9 cellular contexts compared by ENCODE assay signal in the genomic region with DNA sequence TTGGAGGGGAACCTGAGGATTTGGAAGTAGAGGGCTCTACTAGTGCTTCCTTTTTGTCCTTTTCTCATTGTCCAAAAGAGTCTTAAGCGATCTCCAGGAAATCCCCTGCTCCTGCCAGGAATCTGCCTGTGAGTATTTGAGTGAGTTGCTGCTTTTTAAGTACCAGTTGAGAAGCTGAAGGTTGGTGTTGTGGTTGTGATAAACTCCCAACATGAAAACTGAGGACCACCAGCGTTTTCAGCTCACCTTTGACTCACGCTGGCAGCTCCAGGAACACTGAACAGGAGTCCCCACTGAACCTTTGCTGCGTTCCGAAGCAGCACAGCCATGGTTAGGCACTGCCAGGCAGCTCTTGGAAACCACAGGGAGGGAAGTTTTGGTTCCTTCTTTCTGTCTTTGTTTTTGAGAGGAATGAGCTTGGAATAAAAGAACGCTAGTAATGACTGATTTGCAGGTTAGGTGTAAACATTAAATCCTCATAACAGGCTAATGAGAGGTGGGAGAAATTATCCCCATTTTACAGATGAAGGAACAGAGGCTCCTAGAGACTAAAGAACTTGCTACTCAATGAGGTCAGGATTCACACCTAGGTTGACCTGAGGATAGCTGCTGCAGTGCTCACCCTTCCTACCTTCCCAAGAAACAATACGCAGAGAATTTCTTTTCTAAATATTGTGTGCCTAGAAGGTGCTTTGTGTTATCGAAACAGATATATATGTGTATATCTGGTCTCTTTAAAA.
DNase-seq lines count a peak whose midpoint lies in the region; ATAC-seq, FAIRE-seq and TF ChIP-seq lines count a peak whose summit lies in the region.
"Had no signal": no experiment of that assay in that cellular context is flagged by ENCODE, and none has a peak within 500 bp of the region (broad histone marks: within the 10 kb centered on the region; RNA-seq: fewer than 3 reads in every experiment).

No MANE protein-coding gene starts in this region.

- H3K4me1 ChIP-seq in kidney (ENCODE audit: control insufficient read depth in 1 of 2, insufficient read depth in 1 of 2, low read depth in 1 of 2, low read length in 2 of 2), result peaks cover 0 to 8% of the 10 kb centered on the region in 2 donors
- peaks cover 11% of the 10 kb centered on the region for H3K4me1 ChIP-seq in testis

- H3K4me3 ChIP-seq in kidney (ENCODE audit: low read length in 2 of 2), result peak overlapping the region; percentile 58 to 71
- H3K4me3 ChIP-seq in testis, result peak overlapping the region in 1 of 2 donors; percentile 7

- no peak for ATAC-seq in natural killer cell

- H3K27ac Mint-ChIP-seq in brain, result peak overlapping the region; percentile 18 to 94 (median 86)
- no peak overlapping the region for H3K27ac Mint-ChIP-seq in natural killer cell
- H3K27ac Mint-ChIP-seq: activated T-helper 17 cell treated with anti-CD3 and anti-CD28 coated beads, Interleukin-2, amount 50 U/mL, for 72 hours had no signal

- H3K27ac ChIP-seq in kidney (ENCODE audit: low read depth in 2 of 2, low read length in 2 of 2) (peak overlapping the region in 1 of 2 donors; percentile 5), testis (peak overlapping the region; percentile 46 to 69)

- no peaks in the 10 kb centered on the region for H3K36me3 Mint-ChIP-seq in brain
- H3K36me3 Mint-ChIP-seq in natural killer cell, result no peaks in the 10 kb centered on the region

- peaks cover 63% of the 10 kb centered on the region for H3K4me1 Mint-ChIP-seq in brain
- peaks cover 29% of the 10 kb centered on the region in 2 donors for H3K4me1 Mint-ChIP-seq in natural killer cell
- H3K4me1 Mint-ChIP-seq: activated T-helper 17 cell treated with anti-CD3 and anti-CD28 coated beads, Interleukin-2, amount 50 U/mL, for 72 hours had no signal

- no peak for TF ChIP-seq CTCF in brain (conservative IDR thresholded peaks at IDR 0.05)
- TF ChIP-seq CTCF in kidney (IDR thresholded peaks at IDR 0.05; ENCODE audit: borderline replicate concordance, extremely low read depth, insufficient read depth), result no peak
- TF ChIP-seq CTCF in testis (IDR thresholded peaks at IDR 0.05), result no peak
- no peak for TF ChIP-seq CTCF in natural killer cell (IDR thresholded peaks at IDR 0.05)

- H3K36me3 ChIP-seq in kidney (ENCODE audit: control insufficient read depth in 1 of 2, insufficient read depth in 2 of 2, low read length in 2 of 2) (no peaks in the 10 kb centered on the region), testis (ENCODE audit: low read depth, missing control alignments) (no peaks in the 10 kb centered on the region)

- 44 to 47% methylated on average over 8 of the region's 8 CpGs for WGBS in testis, 2 donors

- H3K4me3 Mint-ChIP-seq in brain (peak overlapping the region; percentile 72 to 88 (median 74)), natural killer cell (no peak overlapping the region)
- H3K4me3 Mint-ChIP-seq: activated T-helper 17 cell treated with anti-CD3 and anti-CD28 coated beads, Interleukin-2, amount 50 U/mL, for 72 hours had no signal

- H3K27me3 ChIP-seq in testis, result no peaks in the 10 kb centered on the region

- no peak for FAIRE-seq in kidney (lab: Jason Lieb, UNC)

- TF ChIP-seq POLR2A in testis (IDR thresholded peaks at IDR 0.05), result no peak

- DNase-seq in HT1080 (ENCODE audit: low read depth) (peak; percentile 41), kidney (no peak), testis (peak; percentile 43), NCI-H187 (lab: John Stamatoyannopoulos, UW) (no peak), natural killer cell (no peak), NCI-H128 (lab: John Stamatoyannopoulos, UW; ENCODE audit: unreplicated experiment) (no peak)
- DNase-seq: left cardiac atrium had no signal

- intact Hi-C loops in kidney (cut with DNase I), result no loop called here
- intact Hi-C loops in testis (cut with DNase I; ENCODE audit: low total_unique reads), result no loop called here
- intact Hi-C loops in natural killer cell (cut with micrococcal nuclease), result no loop called here

- no peaks in the 10 kb centered on the region for H3K9me3 ChIP-seq in kidney (ENCODE audit: control insufficient read depth in 1 of 2, low read length in 2 of 2)
- H3K9me3 ChIP-seq in testis, result no peaks in the 10 kb centered on the region

- H3K27me3 Mint-ChIP-seq in brain (no peaks in the 10 kb centered on the region), natural killer cell (ENCODE audit: low read depth in 2 of 2) (no peaks in the 10 kb centered on the region)
- H3K27me3 Mint-ChIP-seq: activated T-helper 17 cell treated with anti-CD3 and anti-CD28 coated beads, Interleukin-2, amount 50 U/mL, for 72 hours had no signal

- H3K9me3 Mint-ChIP-seq in brain, result no peaks in the 10 kb centered on the region
- no peaks in the 10 kb centered on the region for H3K9me3 Mint-ChIP-seq in natural killer cell
- H3K9me3 Mint-ChIP-seq: activated T-helper 17 cell treated with anti-CD3 and anti-CD28 coated beads, Interleukin-2, amount 50 U/mL, for 72 hours had no signal

- peak overlapping the region; percentile 21 to 62 for H3K9ac ChIP-seq in kidney (ENCODE audit: low read length in 2 of 2)

Comparison
In these comparisons a context has a peak if more than half of its experiments do, and no peak if none do; other contexts are left out.
1. DNase-seq: peak in HT1080 (single experiment) and testis (single experiment); none in kidney (single experiment), NCI-H187 (0 of 2), natural killer cell (single experiment) and NCI-H128 (single experiment).
2. H3K27ac Mint-ChIP-seq: peak in brain (5 of 5); none in natural killer cell (0 of 2).